ENCODE assay signal across 17 cellular contexts in the genomic region with DNA sequence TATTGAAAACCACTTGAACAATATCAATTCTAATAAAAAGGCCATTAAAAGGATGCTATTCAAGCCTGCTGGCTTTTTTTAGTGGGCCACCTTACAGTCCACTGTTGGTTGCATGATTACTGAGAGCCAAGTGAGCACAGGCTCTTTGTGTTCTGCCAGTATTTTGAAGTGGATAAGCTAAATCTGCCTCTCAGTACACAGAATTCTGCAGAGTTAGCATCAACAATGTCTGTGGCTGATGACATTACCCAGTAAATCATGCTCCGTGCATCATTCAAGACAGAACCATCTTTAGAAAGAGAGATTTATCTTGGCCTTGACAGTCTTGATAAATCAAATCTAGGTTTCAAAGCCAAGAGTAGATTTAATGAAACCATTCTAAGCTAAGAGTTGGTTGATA.
DNase-seq lines count a peak whose midpoint lies in the region; ATAC-seq lines count a peak whose summit lies in the region.
"Had no signal": no experiment of that assay in that cellular context is flagged by ENCODE, and none has a peak within 500 bp of the region (broad histone marks: within the 10 kb centered on the region; RNA-seq: fewer than 3 reads in every experiment).

No MANE protein-coding gene starts in this region.

- H3K9me3 ChIP-seq in right cardiac atrium (ENCODE audit: control insufficient read depth, low read length) (no peaks in the 10 kb centered on the region), MG63 (no peaks in the 10 kb centered on the region)
- H3K9me3 ChIP-seq: BLaER1 treated with 17β-estradiol and CSF1 and Interleukin-3, amounts not matched to agents 10 nM and 100 nM had no signal

- H3K36me3 ChIP-seq in MG63, result no peaks in the 10 kb centered on the region
- H3K36me3 ChIP-seq: BLaER1 treated with 17β-estradiol and CSF1 and Interleukin-3, amounts not matched to agents 10 nM and 100 nM had no signal

- ATAC-seq in Right ventricle myocardium inferior, result peak; percentile 93
- peak; percentile 91 for ATAC-seq in left cardiac atrium
- peak; percentile 80 to 93 for ATAC-seq in right cardiac atrium
- ATAC-seq in GM19455 (IDR thresholded peaks at IDR 0.05; ENCODE audit: unreplicated experiment), result no peak
- ATAC-seq: CD8-positive, alpha-beta T cell; GM12878; HepG2 had no signal

- no peak overlapping the region for H3K27ac ChIP-seq in right cardiac atrium (ENCODE audit: low read length)
- H3K27ac ChIP-seq: BLaER1 treated with 17β-estradiol and CSF1 and Interleukin-3, amounts not matched to agents 10 nM and 100 nM had no signal

- intact Hi-C loops in Right ventricle myocardium inferior (cut with DNase I), result loop anchor here (2.0 to 10.0 kb wide), 3 partner anchors 27 to 819 kb away; no protein-coding TSS in a partner anchor
- intact Hi-C loops in cardiac septum (cut with DNase I), result loop anchor here (2.0 kb wide), 1 partner anchor 77 kb away; no protein-coding TSS in a partner anchor
- intact Hi-C loops in left cardiac atrium (cut with DNase I), result no loop called here
- intact Hi-C loops in right cardiac atrium (cut with DNase I), result no loop called here

- no peaks in the 10 kb centered on the region for H3K4me1 ChIP-seq in right cardiac atrium (ENCODE audit: control insufficient read depth, insufficient read depth, low read length)
- H3K4me1 ChIP-seq: BLaER1 treated with 17β-estradiol and CSF1 and Interleukin-3, amounts not matched to agents 10 nM and 100 nM had no signal

- H3K4me3 ChIP-seq in right cardiac atrium (ENCODE audit: low read length) (no peak overlapping the region), MG63 (no peak overlapping the region)
- H3K4me3 ChIP-seq: BLaER1 treated with 17β-estradiol and CSF1 and Interleukin-3, amounts not matched to agents 10 nM and 100 nM; GM12878 had no signal

- WGBS in right cardiac atrium, result 33% methylated on average over 1 of the region's 1 CpG

- H3K27me3 ChIP-seq in right cardiac atrium (ENCODE audit: control insufficient read depth, insufficient read depth) (no peaks in the 10 kb centered on the region), MG63 (no peaks in the 10 kb centered on the region)
- H3K27me3 ChIP-seq: BLaER1 treated with 17β-estradiol and CSF1 and Interleukin-3, amounts not matched to agents 10 nM and 100 nM had no signal

- DNase-seq in Right ventricle myocardium inferior (ENCODE audit: missing footprints), result no peak
- DNase-seq in cardiac septum (ENCODE audit: low spot score), result no peak
- no peak for DNase-seq in left cardiac atrium
- DNase-seq in right cardiac atrium, result no peak
- no peak for DNase-seq in MG63
- no peak for DNase-seq in effector CD8-positive, alpha-beta T cell (lab: John Stamatoyannopoulos, UW)
- DNase-seq: CD8-positive, alpha-beta T cell; COR-L47; DMS 273 treated with DMSO at 0.1 percent for 48 hours; DMS53; DND-41; EL; H9 had no signal

Comparison
In these comparisons a context has a peak if more than half of its experiments do, and no peak if none do; other contexts are left out.
1. intact Hi-C loops: an anchor here in Right ventricle myocardium inferior (2.0 to 10.0 kb wide) and cardiac septum (2.0 kb wide); none called in left cardiac atrium and right cardiac atrium.